Comparison of ENCODE assay signal across 15 cellular contexts in genomic region chr5:96235008-96235910, GRCh38.
DNase-seq lines count a peak whose midpoint lies in the region; ATAC-seq and TF ChIP-seq lines count a peak whose summit lies in the region.
"Had no signal": no experiment of that assay in that cellular context is flagged by ENCODE, and none has a peak within 500 bp of the region (broad histone marks: within the 10 kb centered on the region; RNA-seq: fewer than 3 reads in every experiment).

No MANE protein-coding gene starts in this region.

- H3K27me3 Mint-ChIP-seq in glutamatergic neuron (ENCODE audit: unreplicated experiment), result no peaks in the 10 kb centered on the region
- H3K27me3 Mint-ChIP-seq: progenitor cell of endocrine pancreas had no signal

- H3K36me3 ChIP-seq in tibial artery, result no peaks in the 10 kb centered on the region
- H3K36me3 ChIP-seq: WERI-Rb-1 had no signal

- no peaks in the 10 kb centered on the region for H3K36me3 Mint-ChIP-seq in glutamatergic neuron (ENCODE audit: unreplicated experiment)

- H3K27me3 ChIP-seq in tibial artery, result no peaks in the 10 kb centered on the region

- H3K4me1 Mint-ChIP-seq in glutamatergic neuron (ENCODE audit: low read depth, unreplicated experiment), result peaks cover 2% of the 10 kb centered on the region

- peak overlapping the region; percentile 78 to 89 for H3K27ac ChIP-seq in tibial artery
- H3K27ac ChIP-seq: WERI-Rb-1 had no signal

- intact Hi-C loops in tibial artery (cut with DNase I; ENCODE audit: low total_unique reads), result no loop called here

- H3K4me1 ChIP-seq in tibial artery, result peaks cover 0 to 39% (median 12%) of the 10 kb centered on the region in 4 donors

- peaks cover 0 to 6% (median 0%) of the 10 kb centered on the region in 3 donors for H3K9me3 ChIP-seq in tibial artery

- no peak overlapping the region for H3K4me3 ChIP-seq in fibroblast of villous mesenchyme (ENCODE audit: low read depth, low read length)
- H3K4me3 ChIP-seq in tibial artery, result peak overlapping the region; percentile 2 to 33

- peak; percentile 64 for DNase-seq in fibroblast of villous mesenchyme (ENCODE audit: low read depth)
- DNase-seq in myocyte (ENCODE audit: low read depth), result peak; percentile 77
- DNase-seq in tibial artery, result no peak
- DNase-seq in glutamatergic neuron, result no peak
- no peak for DNase-seq in mesenteric fat pad (ENCODE audit: low spot score)
- no peak for DNase-seq in anterior cingulate cortex (lab: John Stamatoyannopoulos, UW)
- DNase-seq: activated naive CD4-positive, alpha-beta T cell; caudate nucleus; COR-L47; mesendoderm; stimulated activated CD4-positive, alpha-beta T cell treated with anti-CD3 and anti-CD28 coated beads, Interleukin-4, amount 100 ng/mL, for 1 hour; WERI-Rb-1 had no signal

- no peak for TF ChIP-seq CTCF in fibroblast of villous mesenchyme (IDR thresholded peaks at IDR 0.05; ENCODE audit: insufficient read depth, low read depth, low read length)
- no peak for TF ChIP-seq CTCF in tibial artery (IDR thresholded peaks at IDR 0.05)
- TF ChIP-seq CTCF in glutamatergic neuron (IDR thresholded peaks at IDR 0.05; ENCODE audit: partially characterized antibody, unreplicated experiment), result no peak

- H3K4me3 Mint-ChIP-seq in glutamatergic neuron (ENCODE audit: unreplicated experiment), result no peak overlapping the region

- H3K27ac Mint-ChIP-seq in glutamatergic neuron (ENCODE audit: unreplicated experiment), result no peak overlapping the region
- H3K27ac Mint-ChIP-seq: progenitor cell of endocrine pancreas had no signal

- H3K9me3 Mint-ChIP-seq in glutamatergic neuron (ENCODE audit: unreplicated experiment), result no peaks in the 10 kb centered on the region

- ATAC-seq in SK-N-SH treated with all-trans-retinoic acid at 6 μM for 48 hours, result peak; percentile 47; the same call in 2 of the 3 replicates
- ATAC-seq in HG02763 (IDR thresholded peaks at IDR 0.05; ENCODE audit: unreplicated experiment), result no peak

TF ChIP-seq in SK-N-SH treated with all-trans-retinoic acid at 6 μM for 48 hours, 23 proteins besides CTCF, POLR2A, EP300 and RAD21:
- TF ChIP-seq CSDC2 (CRISPR knock-in tag; IDR thresholded peaks at IDR 0.05), result no peak
- TF ChIP-seq ZFP30 (CRISPR knock-in tag; IDR thresholded peaks at IDR 0.05), result no peak
- TF ChIP-seq OSR1 (CRISPR knock-in tag; IDR thresholded peaks at IDR 0.05), result no peak
- TF ChIP-seq RARB (CRISPR knock-in tag; IDR thresholded peaks at IDR 0.05), result no peak
- TF ChIP-seq TCF4 (CRISPR knock-in tag; IDR thresholded peaks at IDR 0.05; ENCODE audit: borderline replicate concordance), result no peak
- TF ChIP-seq GLIS3 (CRISPR knock-in tag; IDR thresholded peaks at IDR 0.05), result no peak
- TF ChIP-seq, protein P1, sequence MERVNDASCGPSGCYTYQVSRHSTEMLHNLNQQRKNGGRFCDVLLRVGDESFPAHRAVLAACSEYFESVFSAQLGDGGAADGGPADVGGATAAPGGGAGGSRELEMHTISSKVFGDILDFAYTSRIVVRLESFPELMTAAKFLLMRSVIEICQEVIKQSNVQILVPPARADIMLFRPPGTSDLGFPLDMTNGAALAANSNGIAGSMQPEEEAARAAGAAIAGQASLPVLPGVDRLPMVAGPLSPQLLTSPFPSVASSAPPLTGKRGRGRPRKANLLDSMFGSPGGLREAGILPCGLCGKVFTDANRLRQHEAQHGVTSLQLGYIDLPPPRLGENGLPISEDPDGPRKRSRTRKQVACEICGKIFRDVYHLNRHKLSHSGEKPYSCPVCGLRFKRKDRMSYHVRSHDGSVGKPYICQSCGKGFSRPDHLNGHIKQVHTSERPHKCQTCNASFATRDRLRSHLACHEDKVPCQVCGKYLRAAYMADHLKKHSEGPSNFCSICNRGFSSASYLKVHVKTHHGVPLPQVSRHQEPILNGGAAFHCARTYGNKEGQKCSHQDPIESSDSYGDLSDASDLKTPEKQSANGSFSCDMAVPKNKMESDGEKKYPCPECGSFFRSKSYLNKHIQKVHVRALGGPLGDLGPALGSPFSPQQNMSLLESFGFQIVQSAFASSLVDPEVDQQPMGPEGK (CRISPR knock-in tag; IDR thresholded peaks at IDR 0.05; ENCODE audit: borderline replicate concordance), result no peak
- TF ChIP-seq POU6F1 (CRISPR knock-in tag; IDR thresholded peaks at IDR 0.05; ENCODE audit: borderline replicate concordance, low read depth), result no peak
- TF ChIP-seq, protein P2, sequence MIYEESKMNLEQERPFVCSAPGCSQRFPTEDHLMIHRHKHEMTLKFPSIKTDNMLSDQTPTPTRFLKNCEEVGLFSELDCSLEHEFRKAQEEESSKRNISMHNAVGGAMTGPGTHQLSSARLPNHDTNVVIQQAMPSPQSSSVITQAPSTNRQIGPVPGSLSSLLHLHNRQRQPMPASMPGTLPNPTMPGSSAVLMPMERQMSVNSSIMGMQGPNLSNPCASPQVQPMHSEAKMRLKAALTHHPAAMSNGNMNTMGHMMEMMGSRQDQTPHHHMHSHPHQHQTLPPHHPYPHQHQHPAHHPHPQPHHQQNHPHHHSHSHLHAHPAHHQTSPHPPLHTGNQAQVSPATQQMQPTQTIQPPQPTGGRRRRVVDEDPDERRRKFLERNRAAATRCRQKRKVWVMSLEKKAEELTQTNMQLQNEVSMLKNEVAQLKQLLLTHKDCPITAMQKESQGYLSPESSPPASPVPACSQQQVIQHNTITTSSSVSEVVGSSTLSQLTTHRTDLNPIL (CRISPR knock-in tag; IDR thresholded peaks at IDR 0.05; ENCODE audit: low read depth), result no peak
- TF ChIP-seq, protein P3, sequence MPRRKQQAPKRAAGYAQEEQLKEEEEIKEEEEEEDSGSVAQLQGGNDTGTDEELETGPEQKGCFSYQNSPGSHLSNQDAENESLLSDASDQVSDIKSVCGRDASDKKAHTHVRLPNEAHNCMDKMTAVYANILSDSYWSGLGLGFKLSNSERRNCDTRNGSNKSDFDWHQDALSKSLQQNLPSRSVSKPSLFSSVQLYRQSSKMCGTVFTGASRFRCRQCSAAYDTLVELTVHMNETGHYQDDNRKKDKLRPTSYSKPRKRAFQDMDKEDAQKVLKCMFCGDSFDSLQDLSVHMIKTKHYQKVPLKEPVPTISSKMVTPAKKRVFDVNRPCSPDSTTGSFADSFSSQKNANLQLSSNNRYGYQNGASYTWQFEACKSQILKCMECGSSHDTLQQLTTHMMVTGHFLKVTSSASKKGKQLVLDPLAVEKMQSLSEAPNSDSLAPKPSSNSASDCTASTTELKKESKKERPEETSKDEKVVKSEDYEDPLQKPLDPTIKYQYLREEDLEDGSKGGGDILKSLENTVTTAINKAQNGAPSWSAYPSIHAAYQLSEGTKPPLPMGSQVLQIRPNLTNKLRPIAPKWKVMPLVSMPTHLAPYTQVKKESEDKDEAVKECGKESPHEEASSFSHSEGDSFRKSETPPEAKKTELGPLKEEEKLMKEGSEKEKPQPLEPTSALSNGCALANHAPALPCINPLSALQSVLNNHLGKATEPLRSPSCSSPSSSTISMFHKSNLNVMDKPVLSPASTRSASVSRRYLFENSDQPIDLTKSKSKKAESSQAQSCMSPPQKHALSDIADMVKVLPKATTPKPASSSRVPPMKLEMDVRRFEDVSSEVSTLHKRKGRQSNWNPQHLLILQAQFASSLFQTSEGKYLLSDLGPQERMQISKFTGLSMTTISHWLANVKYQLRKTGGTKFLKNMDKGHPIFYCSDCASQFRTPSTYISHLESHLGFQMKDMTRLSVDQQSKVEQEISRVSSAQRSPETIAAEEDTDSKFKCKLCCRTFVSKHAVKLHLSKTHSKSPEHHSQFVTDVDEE (CRISPR knock-in tag; IDR thresholded peaks at IDR 0.05), result no peak
- TF ChIP-seq ZNF8 (CRISPR knock-in tag; IDR thresholded peaks at IDR 0.05), result no peak
- no peak for TF ChIP-seq ZFP3 (CRISPR knock-in tag; IDR thresholded peaks at IDR 0.05)
- no peak for TF ChIP-seq CSRNP3 (CRISPR knock-in tag; IDR thresholded peaks at IDR 0.05)
- TF ChIP-seq BACH2 (CRISPR knock-in tag; IDR thresholded peaks at IDR 0.05; ENCODE audit: borderline replicate concordance), result no peak
- TF ChIP-seq ISL1 (CRISPR knock-in tag; IDR thresholded peaks at IDR 0.05), result no peak
- TF ChIP-seq ZC3H10 (CRISPR knock-in tag; IDR thresholded peaks at IDR 0.05), result no peak
- TF ChIP-seq PPARA (CRISPR knock-in tag; IDR thresholded peaks at IDR 0.05; ENCODE audit: borderline replicate concordance), result no peak
- TF ChIP-seq ESRRG (CRISPR knock-in tag; IDR thresholded peaks at IDR 0.05), result no peak
- no peak for TF ChIP-seq SNAI2 (CRISPR knock-in tag; IDR thresholded peaks at IDR 0.05)
- TF ChIP-seq ZNF565 (CRISPR knock-in tag; conservative IDR thresholded peaks at IDR 0.05; ENCODE audit: low read depth), result no peak
TF ChIP-seq in SK-N-SH treated with all-trans-retinoic acid at 6 μM for 48 hours: peak in this region for 0.

Comparison
In these comparisons a context has a peak if more than half of its experiments do, and no peak if none do; other contexts are left out.
1. DNase-seq: peak in fibroblast of villous mesenchyme (single experiment) and myocyte (single experiment); none in tibial artery (0 of 2), glutamatergic neuron (single experiment), mesenteric fat pad (single experiment) and anterior cingulate cortex (0 of 58).